Comparison of ENCODE assay signal across 21 cellular contexts in the genomic region with DNA sequence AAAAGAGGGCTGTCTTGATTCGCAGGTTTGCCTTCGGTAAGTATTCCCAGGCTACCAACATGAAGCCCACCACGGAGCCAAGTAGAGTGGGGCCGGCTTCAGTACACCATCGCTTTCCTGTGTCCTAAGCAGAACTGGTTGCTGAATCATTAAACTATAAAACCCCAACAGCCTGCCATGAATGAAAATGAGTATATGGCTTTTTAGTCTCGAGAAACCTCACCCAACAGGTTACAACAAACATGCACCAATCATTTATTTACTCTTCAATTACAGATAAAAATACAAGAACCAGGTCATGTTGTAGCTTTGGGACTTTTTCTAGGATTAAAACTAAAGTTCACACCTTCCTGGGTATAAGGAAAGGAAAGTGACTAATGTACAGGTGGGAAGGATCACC. TPM values are rescaled to one million over a fixed set of nuclear protein-coding genes. Genes with fewer than 3 reads are reported as not detected.
"Had no signal": no experiment of that assay in that cellular context is flagged by ENCODE, and none has a peak within 500 bp of the region (broad histone marks: within the 10 kb centered on the region; RNA-seq: fewer than 3 reads in every experiment).

No MANE protein-coding gene starts in this region.

- H3K9me3 ChIP-seq: right atrium auricular region had no signal

- H3K27ac ChIP-seq: foreskin keratinocyte, right atrium auricular region had no signal

- H3K27ac Mint-ChIP-seq: activated CD4-positive, alpha-beta T cell treated with anti-CD3 and anti-CD28 coated beads, Interleukin-2, amount 10 ng/mL, durations not matched to agents 24 days and 14 days; activated CD8-positive, alpha-beta T cell treated with anti-CD3 and anti-CD28 coated beads, Interleukin-2, amount 10 ng/mL, durations not matched to agents 7 days and 5 days; activated naive CD8-positive, alpha-beta T cell; natural killer cell; stimulated activated naive CD8-positive, alpha-beta T cell treated with anti-CD3 and anti-CD28 coated beads, Interleukin-15, Interleukin-2, amounts not matched to agents 100 ng/mL and 50 ng/mL, for 24 hours; T-helper 2 cell treated with Interferon-gamma antibody and Interleukin-4, amounts not matched to agents 5 μg/mL and 100 μg/mL, for 36 hours had no signal

- H3K27me3 ChIP-seq: right atrium auricular region had no signal

- H3K4me1 ChIP-seq: foreskin keratinocyte, right atrium auricular region had no signal

- H3K36me3 Mint-ChIP-seq: activated naive CD8-positive, alpha-beta T cell; natural killer cell had no signal

- H3K9me3 Mint-ChIP-seq: activated CD4-positive, alpha-beta T cell treated with anti-CD3 and anti-CD28 coated beads, Interleukin-2, amount 10 ng/mL, durations not matched to agents 24 days and 14 days; natural killer cell; stimulated activated naive CD8-positive, alpha-beta T cell treated with anti-CD3 and anti-CD28 coated beads, Interleukin-15, Interleukin-2, amounts not matched to agents 100 ng/mL and 50 ng/mL, for 24 hours; T-helper 2 cell treated with Interferon-gamma antibody and Interleukin-4, amounts not matched to agents 5 μg/mL and 100 μg/mL, for 36 hours had no signal

- DNase-seq: activated CD4-positive, alpha-beta T cell treated with anti-CD3 and anti-CD28 coated beads, Interleukin-2, amount 10 ng/mL, durations not matched to agents 24 days and 14 days; activated CD4-positive, CD25-positive, alpha-beta regulatory T cell; activated CD8-positive, alpha-beta memory T cell treated with anti-CD3 and anti-CD28 coated beads, Interleukin-2, amount 50 U/mL, for 4 hours; activated CD8-positive, alpha-beta T cell treated with anti-CD3 and anti-CD28 coated beads, Interleukin-2, amount 10 ng/mL, durations not matched to agents 7 days and 5 days; activated gamma-delta T cell treated with Interleukin-2 at 50 U/mL for 16 hours; activated T-cell treated with anti-CD3 and anti-CD28 coated beads, Interleukin-2, amount 50 U/mL, for 48 hours; amniotic stem cell; central memory CD4-positive, alpha-beta T cell; cortex of kidney; effector CD8-positive, alpha-beta T cell; foreskin keratinocyte; left cardiac atrium; natural killer cell; posterior cingulate gyrus had no signal

- H3K4me3 ChIP-seq: right atrium auricular region had no signal

- H3K4me1 Mint-ChIP-seq: natural killer cell had no signal

- ATAC-seq: activated CD8-positive, alpha-beta T cell treated with anti-CD3 and anti-CD28 coated beads, Interleukin-2, amount 10 ng/mL, durations not matched to agents 7 days and 5 days; foreskin keratinocyte; left cardiac atrium; natural killer cell had no signal

- H3K4me3 Mint-ChIP-seq: activated CD4-positive, alpha-beta T cell treated with anti-CD3 and anti-CD28 coated beads, Interleukin-2, amount 10 ng/mL, durations not matched to agents 24 days and 14 days; activated CD8-positive, alpha-beta T cell treated with anti-CD3 and anti-CD28 coated beads, Interleukin-2, amount 10 ng/mL, durations not matched to agents 7 days and 5 days; activated naive CD8-positive, alpha-beta T cell; natural killer cell; stimulated activated naive CD8-positive, alpha-beta T cell treated with anti-CD3 and anti-CD28 coated beads, Interleukin-15, Interleukin-2, amounts not matched to agents 100 ng/mL and 50 ng/mL, for 24 hours; T-helper 2 cell treated with Interferon-gamma antibody and Interleukin-4, amounts not matched to agents 5 μg/mL and 100 μg/mL, for 36 hours had no signal

- H3K36me3 ChIP-seq: right atrium auricular region had no signal

RNA-seq across cellular contexts. Expression of a gene that starts 7.6 kb away (rescaled TPM):
- total RNA-seq: activated CD4-positive, alpha-beta T cell treated with anti-CD3 and anti-CD28 coated beads, Interleukin-2, amount 10 ng/mL, durations not matched to agents 24 days and 14 days; activated CD8-positive, alpha-beta T cell treated with anti-CD3 and anti-CD28 coated beads, Interleukin-2, amount 10 ng/mL, durations not matched to agents 7 days and 5 days; endothelial cell of umbilical vein; foreskin keratinocyte; left cardiac atrium; lung microvascular endothelial cell; natural killer cell; right atrium auricular region; temporal lobe had no signal
- polyA plus RNA-seq: endothelial cell of umbilical vein, foreskin keratinocyte had no signal
